ENCODE assay signal across 8 cellular contexts in the genomic region with DNA sequence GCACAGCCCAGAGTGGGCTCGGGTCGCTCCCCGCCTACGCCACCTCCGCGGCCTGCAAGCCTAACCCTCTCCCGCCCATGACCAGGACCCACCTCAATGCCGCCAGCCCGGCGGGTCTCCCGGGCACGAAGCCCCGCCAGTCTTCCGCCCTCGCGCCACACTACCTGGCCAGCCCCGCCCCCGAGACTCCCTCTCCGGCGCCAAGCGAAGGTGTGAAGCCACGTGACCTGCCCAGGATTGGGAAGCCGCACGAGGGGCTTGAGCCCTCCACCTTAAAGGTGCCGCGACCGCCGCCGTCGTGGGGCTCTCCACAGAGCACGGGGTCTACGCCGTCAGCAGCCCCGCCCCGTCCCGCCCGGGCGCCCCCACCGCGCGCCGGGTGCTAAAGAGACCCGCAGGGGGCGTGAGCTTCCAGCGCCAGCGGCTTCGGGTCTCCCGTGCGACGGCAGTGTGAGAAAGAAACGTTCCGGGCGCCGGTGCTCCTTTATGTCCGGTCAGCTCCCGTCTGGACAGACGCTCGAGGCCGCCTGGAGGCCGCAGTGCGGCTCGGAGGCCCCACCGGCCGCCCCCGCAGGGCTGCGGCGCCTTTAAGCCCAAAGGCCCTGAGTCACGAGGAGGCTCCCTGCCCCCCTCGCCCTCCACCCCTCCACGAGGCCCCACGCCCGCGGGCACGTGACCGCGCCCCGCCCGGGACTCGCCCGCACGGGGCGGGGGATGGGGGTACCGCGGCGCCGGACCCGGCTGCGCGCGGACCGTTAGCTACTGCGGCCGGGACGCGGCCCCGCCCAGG. TPM values are rescaled to one million over a fixed set of nuclear protein-coding genes. Genes with fewer than 3 reads are reported as not detected.
DNase-seq lines count a peak whose midpoint lies in the region; ATAC-seq and TF ChIP-seq lines count a peak whose summit lies in the region.

TSS of gene CPEB1 (minus strand) at position 319 of the 790 bp plus-strand sequence. CDS start 18,904 bp downstream, outside the sequence.

- H3K4me3 Mint-ChIP-seq in CD4-positive, alpha-beta T cell: peak within 1 kb of the TSS; percentile 86
- H3K4me3 Mint-ChIP-seq in activated B cell treated with CpG ODN at 0.5 μM for 24 hours: peak within 1 kb of the TSS; percentile 54

- POLR2A ChIA-PET in CD4-positive, alpha-beta T cell (lab: Charles Lee): interaction anchor here (1.4 kb wide), 1 partner anchor 34 kb away, joined by 7 read pairs; no protein-coding TSS in a partner anchor
- POLR2A ChIA-PET in activated B cell treated with CpG ODN at 0.5 μM for 24 hours (lab: Charles Lee): no interaction called here

- ATAC-seq in CD4-positive, alpha-beta T cell (ENCODE audit: poor library complexity): peak; percentile 48
- peak; percentile 46 for ATAC-seq in HG02798 (IDR thresholded peaks at IDR 0.05; ENCODE audit: poor library complexity, unreplicated experiment)
- peak; percentile 57 for ATAC-seq in activated B cell treated with CpG ODN at 0.5 μM for 24 hours (ENCODE audit: low read depth)
- peak; percentile 66 to 82 for ATAC-seq in lower lobe of right lung
- ATAC-seq in GM18520 (IDR thresholded peaks at IDR 0.05; ENCODE audit: unreplicated experiment): no peak
- no peak for ATAC-seq in GM21786 (IDR thresholded peaks at IDR 0.05; ENCODE audit: unreplicated experiment)

- H3K27ac Mint-ChIP-seq in CD4-positive, alpha-beta T cell: no peak within 1 kb of the TSS
- H3K27ac Mint-ChIP-seq in activated B cell treated with CpG ODN at 0.5 μM for 24 hours: no peak within 1 kb of the TSS

- H3K9me3 Mint-ChIP-seq in CD4-positive, alpha-beta T cell: no peaks in the 10 kb centered on the region
- H3K9me3 Mint-ChIP-seq in activated B cell treated with CpG ODN at 0.5 μM for 24 hours: no peaks in the 10 kb centered on the region

- no peak within 1 kb of the TSS for H3K27ac ChIP-seq in CD4-positive, alpha-beta T cell (ENCODE audit: low read depth, low read length)
- H3K27ac ChIP-seq in duodenal mucosa (ENCODE audit: low read depth, low read length): no peak within 1 kb of the TSS
- no peak within 1 kb of the TSS for H3K27ac ChIP-seq in lower lobe of right lung

- DNase-seq in CD4-positive, alpha-beta T cell: peak in 8 of 10 experiments; percentile 8 to 49 (median 20)
- DNase-seq in activated B cell treated with CpG ODN at 0.5 μM for 24 hours (peak; percentile 24), lower lobe of right lung (peak; percentile 51)
- peak; percentile 17 to 25 for DNase-seq in stimulated activated CD8-positive, alpha-beta memory T cell treated with anti-CD3 and anti-CD28 coated beads, Interleukin-2, amount 100 ng/mL, for 48 hours (ENCODE audit: low read depth in 2 of 2)

- no peaks in the 10 kb centered on the region for H3K36me3 Mint-ChIP-seq in CD4-positive, alpha-beta T cell (ENCODE audit: low read depth)
- H3K36me3 Mint-ChIP-seq in activated B cell treated with CpG ODN at 0.5 μM for 24 hours (ENCODE audit: low read depth): no peaks in the 10 kb centered on the region

- peaks cover 13% of the 10 kb centered on the region for H3K4me1 Mint-ChIP-seq in CD4-positive, alpha-beta T cell (ENCODE audit: low read depth)
- H3K4me1 Mint-ChIP-seq in activated B cell treated with CpG ODN at 0.5 μM for 24 hours: peaks cover 5% of the 10 kb centered on the region

- peaks cover 0 to 4% of the 10 kb centered on the region in 2 donors for H3K4me1 ChIP-seq in duodenal mucosa (ENCODE audit: control insufficient read depth in 1 of 2, insufficient read depth in 2 of 2, low read length in 2 of 2)
- H3K4me1 ChIP-seq in lower lobe of right lung: peaks cover 22% of the 10 kb centered on the region

- CTCF ChIA-PET in CD4-positive, alpha-beta T cell (lab: Charles Lee): no interaction called here
- CTCF ChIA-PET in activated B cell treated with CpG ODN at 0.5 μM for 24 hours (lab: Charles Lee): no interaction called here

- H3K4me3 ChIP-seq in duodenal mucosa (ENCODE audit: low read depth in 1 of 2, low read length in 2 of 2) (peak within 1 kb of the TSS; percentile 35 to 50), lower lobe of right lung (peak within 1 kb of the TSS; percentile 59)

- H3K36me3 ChIP-seq in duodenal mucosa (ENCODE audit: control insufficient read depth in 1 of 2, insufficient read depth in 2 of 2, low read length in 2 of 2) (no peaks in the 10 kb centered on the region), lower lobe of right lung (no peaks in the 10 kb centered on the region)

- intact Hi-C loops in CD4-positive, alpha-beta T cell (cut with DNase I, micrococcal nuclease): no loop called here
- intact Hi-C loops in activated B cell treated with CpG ODN at 0.5 μM for 24 hours (cut with micrococcal nuclease): loop anchor here (5.0 kb wide), 1 partner anchor 340 kb away; the partner anchor contains the start of gene RAMAC
- intact Hi-C loops in lower lobe of right lung (cut with DNase I): no loop called here

- H3K27me3 ChIP-seq in CD4-positive, alpha-beta T cell (ENCODE audit: control insufficient read depth, insufficient read depth, low read length): peaks cover 69% of the 10 kb centered on the region
- H3K27me3 ChIP-seq in duodenal mucosa (ENCODE audit: control insufficient read depth in 1 of 2, insufficient read depth in 2 of 2, low read length in 2 of 2): peaks cover 10 to 43% of the 10 kb centered on the region in 2 donors
- H3K27me3 ChIP-seq in lower lobe of right lung (ENCODE audit: low read depth): peaks cover 61% of the 10 kb centered on the region

- H3K27me3 Mint-ChIP-seq in CD4-positive, alpha-beta T cell: peaks cover 65% of the 10 kb centered on the region
- H3K27me3 Mint-ChIP-seq in activated B cell treated with CpG ODN at 0.5 μM for 24 hours: peaks cover 55% of the 10 kb centered on the region

- H3K9me3 ChIP-seq in CD4-positive, alpha-beta T cell (ENCODE audit: control insufficient read depth, low read length): no peaks in the 10 kb centered on the region
- H3K9me3 ChIP-seq in duodenal mucosa (ENCODE audit: control insufficient read depth in 1 of 2, low read length in 2 of 2): no peaks in the 10 kb centered on the region
- H3K9me3 ChIP-seq in lower lobe of right lung: no peaks in the 10 kb centered on the region

- no peak for TF ChIP-seq CTCF in CD4-positive, alpha-beta T cell (IDR thresholded peaks at IDR 0.05)
- TF ChIP-seq CTCF in activated B cell treated with CpG ODN at 0.5 μM for 24 hours (IDR thresholded peaks at IDR 0.05) (no peak), lower lobe of right lung (IDR thresholded peaks at IDR 0.05) (peak; percentile 8)

- no peak within 1 kb of the TSS for H3K9ac ChIP-seq in duodenal mucosa (ENCODE audit: low read depth in 1 of 2, low read length in 2 of 2)

RNA-seq across cellular contexts. Expression of gene CPEB1, which starts in this region (rescaled TPM):
- under 1 TPM; 0.19 to 0.61 TPM for total RNA-seq in CD4-positive, alpha-beta T cell
- total RNA-seq in activated B cell treated with CpG ODN at 0.5 μM for 24 hours (not detected in 2 replicates), lower lobe of right lung (2.7 TPM)

Comparison
In these comparisons a context has a peak if more than half of its experiments do, and no peak if none do; other contexts are left out.
1. Peak in DNase-seq and ATAC-seq in CD4-positive, alpha-beta T cell; RNA of the gene not detected or under 1 TPM.
2. Peak in DNase-seq and ATAC-seq in activated B cell treated with CpG ODN at 0.5 μM for 24 hours; RNA of the gene not detected or under 1 TPM.
3. ATAC-seq: peak in HG02798 (single experiment) and lower lobe of right lung (2 of 2); none in GM18520 (single experiment) and GM21786 (single experiment).
4. Peak in every context shown above with its lines, with median percentiles within 50 percentile points of each other: DNase-seq.